ENCODE assay signal across 1 cellular context in the genomic region with DNA sequence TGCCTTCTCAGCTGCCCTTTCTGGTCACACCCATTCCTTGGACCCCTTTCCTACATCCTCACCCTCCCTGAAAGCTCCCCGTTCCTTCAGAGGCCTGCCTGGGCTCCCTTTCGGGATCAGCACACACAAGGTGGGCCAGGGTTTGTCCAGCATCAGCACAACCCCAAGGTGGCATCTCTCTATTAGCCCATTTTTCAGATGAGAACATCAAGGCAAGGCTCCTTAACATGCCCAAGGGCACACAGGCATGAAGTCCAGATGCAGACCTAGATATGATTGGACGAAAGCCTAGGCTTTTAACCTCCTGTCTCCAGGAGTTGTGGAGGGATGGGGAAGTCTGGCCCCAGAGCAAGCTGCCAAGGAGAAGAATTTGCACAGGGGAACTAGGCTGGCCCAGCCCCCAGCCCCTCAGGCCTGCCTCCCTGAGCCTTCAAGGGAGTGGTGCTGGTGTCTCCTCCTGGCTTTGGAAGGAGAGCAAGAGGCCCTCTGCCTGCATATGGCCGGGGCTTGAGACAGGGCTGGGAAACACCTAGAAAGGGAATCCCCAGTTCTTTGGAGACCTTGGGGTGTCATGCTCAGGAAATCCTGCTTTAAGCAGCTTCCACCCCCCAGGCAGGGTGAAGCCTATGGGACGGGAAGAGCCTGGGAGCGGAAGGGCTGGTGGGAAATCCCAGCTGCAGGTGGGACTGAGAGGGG.
TF ChIP-seq lines count a peak whose summit lies in the region.

No MANE protein-coding gene starts in this region.

TF ChIP-seq in K562, 482 proteins besides CTCF, POLR2A, EP300 and RAD21:
- TF ChIP-seq RCOR1 (IDR thresholded peaks at IDR 0.05; ENCODE audit: borderline replicate concordance in 1 of 2, low read depth in 2 of 2, low read length in 2 of 2) (peak in 1 of 2 experiments; percentile 51; a peak in 2 of 4 replicates), ZBTB2 (IDR thresholded peaks at IDR 0.05) (no peak), RBM25 (IDR thresholded peaks at IDR 0.05; ENCODE audit: low read depth, low read length, severe bottlenecking) (peak; percentile 80), CHD4 (IDR thresholded peaks at IDR 0.05; ENCODE audit: insufficient read depth, insufficient replicate concordance, low read depth, low read length, poor library complexity, severe bottlenecking) (peak; percentile 56), BCOR (IDR thresholded peaks at IDR 0.05) (peak; percentile 91), HDAC2 (IDR thresholded peaks at IDR 0.05) (peak; percentile 79; the same call in 1 of the 2 replicates), NONO (IDR thresholded peaks at IDR 0.05; ENCODE audit: low read depth in 2 of 2, low read length in 1 of 2) (no peak), SMARCA5 (IDR thresholded peaks at IDR 0.05) (peak; percentile 48; the same call in 1 of the 2 replicates), STAT5B (CRISPR knock-in tag; IDR thresholded peaks at IDR 0.05) (no peak), SMARCB1 (IDR thresholded peaks at IDR 0.05; ENCODE audit: insufficient read length, low read depth) (no peak), ESRRA (IDR thresholded peaks at IDR 0.05; ENCODE audit: borderline replicate concordance, low read depth) (0 out of 2 replicates have a peak, but pooled peaks have one; percentile 34), RFX7 (CRISPR knock-in tag; IDR thresholded peaks at IDR 0.05) (no peak), ADNP (tag; IDR thresholded peaks at IDR 0.05) (peak; percentile 83), CBX1 (IDR thresholded peaks at IDR 0.05; ENCODE audit: low read depth) (peak; percentile 71; the same call in 1 of the 2 replicates), KDM1A (IDR thresholded peaks at IDR 0.05) (peak in 1 of 2 experiments; percentile 83; a peak in 3 of 4 replicates)
- TF ChIP-seq, protein P1, sequence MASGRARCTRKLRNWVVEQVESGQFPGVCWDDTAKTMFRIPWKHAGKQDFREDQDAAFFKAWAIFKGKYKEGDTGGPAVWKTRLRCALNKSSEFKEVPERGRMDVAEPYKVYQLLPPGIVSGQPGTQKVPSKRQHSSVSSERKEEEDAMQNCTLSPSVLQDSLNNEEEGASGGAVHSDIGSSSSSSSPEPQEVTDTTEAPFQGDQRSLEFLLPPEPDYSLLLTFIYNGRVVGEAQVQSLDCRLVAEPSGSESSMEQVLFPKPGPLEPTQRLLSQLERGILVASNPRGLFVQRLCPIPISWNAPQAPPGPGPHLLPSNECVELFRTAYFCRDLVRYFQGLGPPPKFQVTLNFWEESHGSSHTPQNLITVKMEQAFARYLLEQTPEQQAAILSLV (tag; IDR thresholded peaks at IDR 0.05) = no peak
- TF ChIP-seq, protein P2, sequence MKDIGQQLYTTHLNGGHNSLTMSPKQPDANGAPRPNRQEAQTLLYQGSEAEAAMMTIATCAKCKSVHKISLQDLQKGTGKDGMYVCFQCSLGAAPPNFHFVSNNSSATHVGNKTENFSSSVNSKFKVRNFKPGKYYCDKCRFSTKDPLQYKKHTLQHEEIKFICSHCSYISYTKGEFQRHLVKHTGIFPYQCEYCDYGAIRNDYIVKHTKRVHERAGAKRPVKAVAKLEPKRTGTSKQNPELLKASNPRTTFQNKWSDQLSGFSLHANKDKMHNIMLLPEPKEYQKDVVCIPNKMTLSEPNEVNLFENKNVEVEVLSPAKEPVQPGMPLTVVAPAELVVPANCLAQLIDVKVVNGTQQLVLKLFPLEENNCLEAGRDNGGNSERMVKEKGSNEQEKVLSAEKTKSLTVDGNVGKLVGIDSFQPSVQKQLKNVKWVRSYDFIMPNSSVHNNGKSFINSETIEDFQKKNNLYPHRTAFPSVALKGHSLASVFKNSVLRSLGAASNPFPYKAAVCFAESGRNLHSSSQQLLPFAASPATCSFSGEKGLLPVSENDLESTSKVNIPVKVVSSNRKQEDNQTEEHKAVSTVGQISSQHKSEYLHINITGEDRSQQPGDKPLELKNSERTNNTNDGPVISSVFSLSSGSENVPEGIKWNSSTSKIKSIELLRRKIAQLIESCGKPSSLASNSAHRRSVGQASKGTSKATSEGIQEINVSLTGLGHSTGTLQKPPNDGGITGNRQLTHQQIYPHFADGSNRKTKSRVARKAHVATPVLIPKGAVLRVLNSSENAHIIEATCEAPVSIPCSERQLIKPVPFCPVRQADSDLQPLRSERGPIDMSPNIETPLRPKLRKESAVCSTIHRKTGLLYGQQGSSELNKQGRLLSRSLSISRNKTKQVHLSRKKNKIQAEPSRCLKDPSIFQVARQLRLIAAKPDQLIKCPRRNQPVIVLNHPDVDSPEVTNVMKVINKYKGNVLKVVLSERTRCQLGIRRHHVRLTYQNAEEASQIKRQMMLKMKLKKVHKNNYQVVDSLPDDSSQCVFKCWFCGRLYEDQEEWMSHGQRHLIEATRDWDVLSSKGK (CRISPR knock-in tag; IDR thresholded peaks at IDR 0.05) = no peak
- TF ChIP-seq, protein P3, sequence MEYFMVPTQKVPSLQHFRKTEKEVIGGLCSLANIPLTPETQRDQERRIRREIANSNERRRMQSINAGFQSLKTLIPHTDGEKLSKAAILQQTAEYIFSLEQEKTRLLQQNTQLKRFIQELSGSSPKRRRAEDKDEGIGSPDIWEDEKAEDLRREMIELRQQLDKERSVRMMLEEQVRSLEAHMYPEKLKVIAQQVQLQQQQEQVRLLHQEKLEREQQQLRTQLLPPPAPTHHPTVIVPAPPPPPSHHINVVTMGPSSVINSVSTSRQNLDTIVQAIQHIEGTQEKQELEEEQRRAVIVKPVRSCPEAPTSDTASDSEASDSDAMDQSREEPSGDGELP (CRISPR knock-in tag; IDR thresholded peaks at IDR 0.05; ENCODE audit: borderline replicate concordance) = no peak
